ENCODE assay signal across 27 cellular contexts in genomic region chr4:169040559-169041261, GRCh38. TPM values are rescaled to one million over a fixed set of nuclear protein-coding genes. Genes with fewer than 3 reads are reported as not detected.
DNase-seq lines count a peak whose midpoint lies in the region; ATAC-seq, FAIRE-seq and TF ChIP-seq lines count a peak whose summit lies in the region.
"Had no signal": no experiment of that assay in that cellular context is flagged by ENCODE, and none has a peak within 500 bp of the region (broad histone marks: within the 10 kb centered on the region; RNA-seq: fewer than 3 reads in every experiment).

No MANE protein-coding gene starts in this region.

- DNase-seq in HuH-7.5 (ENCODE audit: low spot score) = peak; percentile 59
- peak; percentile 50 for DNase-seq in colonic mucosa
- peak in 2 of 3 donors; percentile 46 to 62 for DNase-seq in mucosa of descending colon
- no peak for DNase-seq in NCI-H1694 (lab: John Stamatoyannopoulos, UW)
- no peak for DNase-seq in hippocampal formation (lab: John Stamatoyannopoulos, UW)
- DNase-seq in GM03348 (ENCODE audit: low spot score) = no peak
- no peak for DNase-seq in HTR-8/SVneo (ENCODE audit: insufficient read length, low spot score)
- DNase-seq: AML-193; CD4-positive, alpha-beta memory T cell; COR-L47; DMS53; GOT3; HCEC 1CT; KG1; MG63; NCI-H1105 treated with DMSO at 0.1 percent for 48 hours; NCI-H146; NCI-H2029; NCI-H446 treated with DMSO at 0.1 percent for 48 hours; NCI-H526; NCI-H82; NK-92 treated with Interleukin-12 subunit alpha and Interleukin-12 subunit beta, amount 100 ng/mL, for 24 hours; Peyer's patch; SIG-M5 had no signal

- intact Hi-C loops in colonic mucosa (cut with DNase I) (no loop called here), mucosa of descending colon (cut with DNase I, micrococcal nuclease) (no loop called here)

- H3K36me3 ChIP-seq in colonic mucosa = no peaks in the 10 kb centered on the region
- H3K36me3 ChIP-seq in mucosa of descending colon (ENCODE audit: low read depth) = no peaks in the 10 kb centered on the region
- H3K36me3 ChIP-seq: BLaER1 treated with 17β-estradiol and CSF1 and Interleukin-3, amounts not matched to agents 10 nM and 100 nM; MG63; Peyer's patch had no signal

- H3K9me3 ChIP-seq in colonic mucosa (no peaks in the 10 kb centered on the region), mucosa of descending colon (no peaks in the 10 kb centered on the region)
- H3K9me3 ChIP-seq: A549, MG63, Peyer's patch had no signal

- no peak for FAIRE-seq in HTR-8/SVneo (lab: Jason Lieb, UNC)
- FAIRE-seq: A549 had no signal

- no peak for TF ChIP-seq CTCF in colonic mucosa (IDR thresholded peaks at IDR 0.05)
- TF ChIP-seq CTCF in mucosa of descending colon (IDR thresholded peaks at IDR 0.05) = no peak

- no peak overlapping the region for H3K27ac ChIP-seq in colonic mucosa
- H3K27ac ChIP-seq: A549; BLaER1 treated with 17β-estradiol and CSF1 and Interleukin-3, amounts not matched to agents 10 nM and 100 nM; Peyer's patch; SK-N-MC had no signal

- no peak overlapping the region for H3K4me3 ChIP-seq in colonic mucosa
- no peak overlapping the region for H3K4me3 ChIP-seq in mucosa of descending colon
- H3K4me3 ChIP-seq: A549; BLaER1 treated with 17β-estradiol and CSF1 and Interleukin-3, amounts not matched to agents 10 nM and 100 nM; MG63; Peyer's patch; SK-N-MC had no signal

- H3K27me3 ChIP-seq in colonic mucosa = no peaks in the 10 kb centered on the region
- H3K27me3 ChIP-seq: BLaER1 treated with 17β-estradiol and CSF1 and Interleukin-3, amounts not matched to agents 10 nM and 100 nM; MG63; Peyer's patch had no signal

- no peak overlapping the region for H3K9ac ChIP-seq in colonic mucosa (ENCODE audit: low read depth in 2 of 2, low read length in 2 of 2)
- H3K9ac ChIP-seq: BLaER1 treated with 17β-estradiol and CSF1 and Interleukin-3, amounts not matched to agents 10 nM and 100 nM had no signal

- H3K4me1 ChIP-seq in colonic mucosa (no peaks in the 10 kb centered on the region), mucosa of descending colon (ENCODE audit: low read depth) (peaks cover 4% of the 10 kb centered on the region)
- H3K4me1 ChIP-seq: A549; BLaER1 treated with 17β-estradiol and CSF1 and Interleukin-3, amounts not matched to agents 10 nM and 100 nM; Peyer's patch had no signal

- ATAC-seq in mucosa of descending colon = peak; percentile 90
- ATAC-seq: A549 had no signal

RNA-seq across cellular contexts. Expression of gene CBR4, which starts 30.7 kb away (rescaled TPM):
- total RNA-seq in colonic mucosa (10 to 100 TPM; 25.1 to 28.6 TPM), mucosa of descending colon (10 to 100 TPM; 20.9 to 33.6 (median 30.2) TPM)

Comparison
In these comparisons a context has a peak if more than half of its experiments do, and no peak if none do; other contexts are left out.
1. DNase-seq: peak in HuH-7.5 (single experiment), colonic mucosa (single experiment) and mucosa of descending colon (2 of 3); none in NCI-H1694 (single experiment), hippocampal formation (0 of 2), GM03348 (single experiment) and HTR-8/SVneo (single experiment).